28 cellular contexts compared by ENCODE assay signal in genomic region chr3:63745757-63746156, GRCh38.
"Had no signal": no experiment of that assay in that cellular context is flagged by ENCODE, and none has a peak within 500 bp of the region (broad histone marks: within the 10 kb centered on the region; RNA-seq: fewer than 3 reads in every experiment).

No MANE protein-coding gene starts in this region.

- H3K9me3 ChIP-seq: colonic mucosa, esophagus muscularis mucosa, esophagus squamous epithelium, gastrocnemius medialis, gastroesophageal sphincter, heart left ventricle, heart right ventricle had no signal

- H3K27ac Mint-ChIP-seq: dendritic cell treated with granulocyte-macrophage colony-stimulating factor and Interleukin-4, amounts not matched to agents 40 ng/mL and 50 ng/mL, for 4 days; effector memory CD8-positive, alpha-beta T cell; endodermal cell had no signal

- H3K4me1 ChIP-seq: colonic mucosa, esophagus muscularis mucosa, esophagus squamous epithelium, foreskin keratinocyte, gastrocnemius medialis, gastroesophageal sphincter, heart left ventricle, heart right ventricle had no signal

- DNase-seq: colonic mucosa; cortex of kidney; dermis blood vessel endothelial cell; dorsolateral prefrontal cortex; effector CD4-positive, alpha-beta T cell; effector CD8-positive, alpha-beta T cell; effector memory CD4-positive, alpha-beta T cell; effector memory CD8-positive, alpha-beta T cell; endodermal cell; erythroblast; esophagus squamous epithelium; foreskin fibroblast; foreskin keratinocyte; foreskin melanocyte; gastrocnemius medialis; glutamatergic neuron; heart left ventricle; heart right ventricle had no signal

- H3K27me3 ChIP-seq: colonic mucosa, dorsolateral prefrontal cortex, esophagus muscularis mucosa, esophagus squamous epithelium, foreskin keratinocyte, gastrocnemius medialis, gastroesophageal sphincter, heart left ventricle, heart right ventricle had no signal

- ATAC-seq: effector memory CD8-positive, alpha-beta T cell; esophagus mucosa; foreskin keratinocyte; gastrocnemius medialis; gastroesophageal sphincter; heart left ventricle; heart right ventricle had no signal

- H3K27ac ChIP-seq: colonic mucosa, coronary artery, dorsolateral prefrontal cortex, epithelial cell of prostate, esophagus muscularis mucosa, esophagus squamous epithelium, foreskin keratinocyte, gastrocnemius medialis, gastroesophageal sphincter, heart left ventricle, heart right ventricle had no signal

- FAIRE-seq: colon, endometrium, endothelial cell of umbilical vein, frontal cortex had no signal

- H3K4me3 ChIP-seq: colonic mucosa, coronary artery, dorsolateral prefrontal cortex, esophagus muscularis mucosa, esophagus squamous epithelium, gastrocnemius medialis, gastroesophageal sphincter, heart left ventricle, heart right ventricle had no signal

- H3K27me3 Mint-ChIP-seq: dendritic cell treated with granulocyte-macrophage colony-stimulating factor and Interleukin-4, amounts not matched to agents 40 ng/mL and 50 ng/mL, for 4 days; effector memory CD8-positive, alpha-beta T cell had no signal

- H3K36me3 ChIP-seq: colonic mucosa, esophagus muscularis mucosa, esophagus squamous epithelium, gastrocnemius medialis, gastroesophageal sphincter, heart left ventricle, heart right ventricle had no signal

- H3K4me3 Mint-ChIP-seq: dendritic cell treated with granulocyte-macrophage colony-stimulating factor and Interleukin-4, amounts not matched to agents 40 ng/mL and 50 ng/mL, for 4 days; effector memory CD8-positive, alpha-beta T cell; endodermal cell had no signal

- H3K9me3 Mint-ChIP-seq: endodermal cell had no signal
